In the genomic region with DNA sequence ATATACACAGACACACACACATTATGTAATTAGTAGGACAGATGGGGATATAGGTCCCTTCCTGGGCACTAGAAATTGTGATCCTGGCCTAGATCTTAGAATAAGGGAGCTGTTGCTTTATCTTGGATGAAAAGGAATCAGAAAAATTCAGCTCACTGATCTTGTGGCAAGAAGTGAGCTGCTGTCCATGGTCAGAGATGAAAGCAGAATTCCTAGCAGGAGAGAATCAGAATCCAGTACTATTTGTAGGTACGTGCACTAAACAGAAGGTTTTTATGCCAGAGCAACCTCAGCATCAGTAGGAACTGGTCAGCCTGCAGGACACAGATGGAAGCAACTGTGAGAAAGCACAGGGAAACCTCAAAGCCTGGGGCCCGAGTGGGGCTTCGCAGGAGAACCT, we compare ENCODE assay signal across 6 cellular contexts.
"Had no signal": no experiment of that assay in that cellular context is flagged by ENCODE, and none has a peak within 500 bp of the region (broad histone marks: within the 10 kb centered on the region; RNA-seq: fewer than 3 reads in every experiment).

No MANE protein-coding gene starts in this region.

- H3K4me1 ChIP-seq: HAP-1 had no signal

- H3K36me3 ChIP-seq: HAP-1 had no signal

- H3K4me3 ChIP-seq: GM23248, HAP-1, K562 had no signal

- H3K27ac ChIP-seq: GM23248 had no signal

- H2AFZ ChIP-seq: GM23248 had no signal

- H3K9ac ChIP-seq: GM23248 had no signal

- H3K9me3 ChIP-seq: HAP-1 had no signal

- DNase-seq: GM23248, H7, IMR-90, KG1 had no signal
